In the genomic region with DNA sequence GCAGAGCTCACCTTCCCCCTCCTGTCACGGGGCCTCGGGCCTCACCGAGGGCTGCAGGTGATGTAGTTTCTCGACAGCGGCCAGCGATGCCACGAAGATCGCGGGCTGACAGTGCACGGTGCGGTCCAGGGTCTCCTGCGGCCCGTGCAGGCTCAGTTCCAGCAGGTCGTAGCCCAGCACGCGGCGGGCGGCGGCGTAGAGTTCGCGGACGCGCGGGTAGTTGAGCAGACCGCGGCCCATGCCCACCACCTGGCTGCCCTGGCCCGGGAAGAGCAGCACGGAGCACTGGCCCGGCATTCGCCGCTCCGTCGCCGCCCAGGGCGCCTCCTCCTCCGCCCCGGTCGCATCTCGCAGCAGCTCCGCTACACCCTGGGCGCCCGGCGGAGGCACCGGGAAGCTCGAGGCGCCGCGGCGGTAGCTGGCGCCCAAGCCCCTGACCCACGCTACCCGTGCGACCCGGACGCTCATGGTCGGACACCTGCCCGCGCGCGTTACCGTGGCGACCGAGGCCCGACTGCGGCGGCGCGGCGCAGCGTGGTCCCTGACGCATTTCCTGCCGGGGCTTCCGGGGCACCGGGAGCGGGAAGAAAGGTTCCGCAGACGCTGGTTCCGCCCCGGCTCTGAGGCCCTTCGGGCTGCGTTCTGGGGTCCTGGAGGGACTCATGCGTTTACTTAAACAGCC, we compare ENCODE assay signal across 8 cellular contexts. TPM values are rescaled to one million over a fixed set of nuclear protein-coding genes. Genes with fewer than 3 reads are reported as not detected.
DNase-seq lines count a peak whose midpoint lies in the region; ATAC-seq and TF ChIP-seq lines count a peak whose summit lies in the region.

A gene with protein sequence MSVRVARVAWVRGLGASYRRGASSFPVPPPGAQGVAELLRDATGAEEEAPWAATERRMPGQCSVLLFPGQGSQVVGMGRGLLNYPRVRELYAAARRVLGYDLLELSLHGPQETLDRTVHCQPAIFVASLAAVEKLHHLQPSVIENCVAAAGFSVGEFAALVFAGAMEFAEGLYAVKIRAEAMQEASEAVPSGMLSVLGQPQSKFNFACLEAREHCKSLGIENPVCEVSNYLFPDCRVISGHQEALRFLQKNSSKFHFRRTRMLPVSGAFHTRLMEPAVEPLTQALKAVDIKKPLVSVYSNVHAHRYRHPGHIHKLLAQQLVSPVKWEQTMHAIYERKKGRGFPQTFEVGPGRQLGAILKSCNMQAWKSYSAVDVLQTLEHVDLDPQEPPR (minus strand): TSS at position 518 of the 682 bp plus-strand sequence. CDS start 50 bp downstream, at position 468.

- peaks cover 18% of the 10 kb centered on the region for H3K36me3 ChIP-seq in right atrium auricular region
- H3K36me3 ChIP-seq in urinary bladder (ENCODE audit: insufficient read depth) = no peaks in the 10 kb centered on the region

- no peaks in the 10 kb centered on the region for H3K27me3 ChIP-seq in right atrium auricular region

- peak within 1 kb of the TSS; percentile 90 for H3K27ac ChIP-seq in angular gyrus (ENCODE audit: low read depth, low read length)
- peak within 1 kb of the TSS; percentile 65 to 84 for H3K27ac ChIP-seq in right atrium auricular region
- no peak within 1 kb of the TSS for H3K27ac ChIP-seq in urinary bladder (ENCODE audit: low read depth)

- peaks cover 0 to 20% of the 10 kb centered on the region in 2 donors for H3K4me1 ChIP-seq in right atrium auricular region
- no peaks in the 10 kb centered on the region for H3K4me1 ChIP-seq in urinary bladder (ENCODE audit: insufficient read depth)

- no peak for TF ChIP-seq CTCF in right atrium auricular region (IDR thresholded peaks at IDR 0.05)

- H3K9me3 ChIP-seq in right atrium auricular region = no peaks in the 10 kb centered on the region

- peak; percentile 56 for TF ChIP-seq POLR2A in GM10847 (IDR thresholded peaks at IDR 0.05; ENCODE audit: extremely low read depth, insufficient read length)

- H3K4me3 ChIP-seq in right atrium auricular region = peak within 1 kb of the TSS; percentile 95 to 97
- H3K4me3 ChIP-seq in urinary bladder (ENCODE audit: low read depth, low read length) = peak within 1 kb of the TSS; percentile 95

- DNase-seq in NCI-H146 (lab: John Stamatoyannopoulos, UW) (peak; percentile 80), right atrium auricular region (ENCODE audit: low spot score) (peak; percentile 83), pulmonary artery endothelial cell (ENCODE audit: low read depth, low spot score) (no peak)

- ATAC-seq in HG02571 (IDR thresholded peaks at IDR 0.05; ENCODE audit: unreplicated experiment) = peak; percentile 83

- intact Hi-C loops in T-helper 2 cell treated with Interferon-gamma antibody and Interleukin-4, amounts not matched to agents 100 ng/mL and 5 ng/mL, for 36 hours (cut with micrococcal nuclease) = loop anchor here (1.0 to 2.0 kb wide), 2 partner anchors 44 to 54 kb away; a partner anchor contains a TSS

- WGBS in urinary bladder = under 1% methylated on average over 83 of the region's 83 CpGs

RNA-seq across cellular contexts. Expression of the gene that starts here (rescaled TPM):
- 12.1 TPM in 2 replicates for total RNA-seq in T-helper 2 cell treated with Interferon-gamma antibody and Interleukin-4, amounts not matched to agents 100 ng/mL and 5 ng/mL, for 36 hours
- 10 to 100 TPM; 16.1 to 17.6 TPM for total RNA-seq in right atrium auricular region
- total RNA-seq in pulmonary artery endothelial cell = 13.4 and 16.2 TPM in 2 replicates
- 6.3 TPM for total RNA-seq in urinary bladder
- 20.9 TPM for polyA plus RNA-seq in urinary bladder
